11 cellular contexts compared by ENCODE assay signal in genomic region chr1:220990417-220991337, GRCh38.
DNase-seq lines count a peak whose midpoint lies in the region; ATAC-seq and TF ChIP-seq lines count a peak whose summit lies in the region.
"Had no signal": no experiment of that assay in that cellular context is flagged by ENCODE, and none has a peak within 500 bp of the region (broad histone marks: within the 10 kb centered on the region; RNA-seq: fewer than 3 reads in every experiment).

No MANE protein-coding gene starts in this region.

- peak; percentile 68 for ATAC-seq in SK-N-SH treated with all-trans-retinoic acid at 6 μM for 48 hours

- DNase-seq in SIG-M5 treated with dmso at 0.1 percent for 504 hours (lab: John Stamatoyannopoulos, UW; ENCODE audit: unreplicated experiment) (peak; percentile 42), SIG-M5 (lab: John Stamatoyannopoulos, UW) (no peak), fibroblast of pulmonary artery (ENCODE audit: low read depth) (peak; percentile 73), iPS-NIHi7 (ENCODE audit: extremely low spot score) (no peak), NCI-H510A (lab: John Stamatoyannopoulos, UW) (no peak), DMS79 treated with DMSO at 0.1 percent for 48 hours (lab: John Stamatoyannopoulos, UW) (no peak)
- DNase-seq in NK-92 treated with Interleukin-12 subunit alpha and Interleukin-12 subunit beta, amount 100 ng/mL, for 24 hours (lab: John Stamatoyannopoulos, UW): no peak
- DNase-seq: AML-193, lower lobe of right lung, right lobe of liver had no signal

- no peak overlapping the region for H3K4me3 ChIP-seq in fibroblast of pulmonary artery (replicated peaks; ENCODE audit: low read depth, low read length)
- H3K4me3 ChIP-seq: lower lobe of right lung, right lobe of liver had no signal

- TF ChIP-seq CTCF in fibroblast of pulmonary artery (IDR thresholded peaks at IDR 0.05; ENCODE audit: low read length, missing control alignments): peak; percentile 25

TF ChIP-seq in SK-N-SH treated with all-trans-retinoic acid at 6 μM for 48 hours, 23 proteins besides CTCF, POLR2A, EP300 and RAD21:
- TF ChIP-seq ZC3H10 (CRISPR knock-in tag; IDR thresholded peaks at IDR 0.05) (no peak), TOX (CRISPR knock-in tag; IDR thresholded peaks at IDR 0.05; ENCODE audit: borderline replicate concordance) (no peak), ZNF8 (CRISPR knock-in tag; IDR thresholded peaks at IDR 0.05) (no peak), BACH2 (CRISPR knock-in tag; IDR thresholded peaks at IDR 0.05; ENCODE audit: borderline replicate concordance) (no peak), TCF4 (CRISPR knock-in tag; IDR thresholded peaks at IDR 0.05; ENCODE audit: borderline replicate concordance) (no peak), GLIS3 (CRISPR knock-in tag; IDR thresholded peaks at IDR 0.05) (no peak), OSR1 (CRISPR knock-in tag; IDR thresholded peaks at IDR 0.05) (no peak), SNAI2 (CRISPR knock-in tag; IDR thresholded peaks at IDR 0.05) (no peak), ISL1 (CRISPR knock-in tag; IDR thresholded peaks at IDR 0.05) (no peak), ZFP30 (CRISPR knock-in tag; IDR thresholded peaks at IDR 0.05) (no peak), ESRRG (CRISPR knock-in tag; IDR thresholded peaks at IDR 0.05) (no peak), ARNTL (CRISPR knock-in tag; IDR thresholded peaks at IDR 0.05; ENCODE audit: borderline replicate concordance, low read depth) (no peak)
- TF ChIP-seq, protein P1, sequence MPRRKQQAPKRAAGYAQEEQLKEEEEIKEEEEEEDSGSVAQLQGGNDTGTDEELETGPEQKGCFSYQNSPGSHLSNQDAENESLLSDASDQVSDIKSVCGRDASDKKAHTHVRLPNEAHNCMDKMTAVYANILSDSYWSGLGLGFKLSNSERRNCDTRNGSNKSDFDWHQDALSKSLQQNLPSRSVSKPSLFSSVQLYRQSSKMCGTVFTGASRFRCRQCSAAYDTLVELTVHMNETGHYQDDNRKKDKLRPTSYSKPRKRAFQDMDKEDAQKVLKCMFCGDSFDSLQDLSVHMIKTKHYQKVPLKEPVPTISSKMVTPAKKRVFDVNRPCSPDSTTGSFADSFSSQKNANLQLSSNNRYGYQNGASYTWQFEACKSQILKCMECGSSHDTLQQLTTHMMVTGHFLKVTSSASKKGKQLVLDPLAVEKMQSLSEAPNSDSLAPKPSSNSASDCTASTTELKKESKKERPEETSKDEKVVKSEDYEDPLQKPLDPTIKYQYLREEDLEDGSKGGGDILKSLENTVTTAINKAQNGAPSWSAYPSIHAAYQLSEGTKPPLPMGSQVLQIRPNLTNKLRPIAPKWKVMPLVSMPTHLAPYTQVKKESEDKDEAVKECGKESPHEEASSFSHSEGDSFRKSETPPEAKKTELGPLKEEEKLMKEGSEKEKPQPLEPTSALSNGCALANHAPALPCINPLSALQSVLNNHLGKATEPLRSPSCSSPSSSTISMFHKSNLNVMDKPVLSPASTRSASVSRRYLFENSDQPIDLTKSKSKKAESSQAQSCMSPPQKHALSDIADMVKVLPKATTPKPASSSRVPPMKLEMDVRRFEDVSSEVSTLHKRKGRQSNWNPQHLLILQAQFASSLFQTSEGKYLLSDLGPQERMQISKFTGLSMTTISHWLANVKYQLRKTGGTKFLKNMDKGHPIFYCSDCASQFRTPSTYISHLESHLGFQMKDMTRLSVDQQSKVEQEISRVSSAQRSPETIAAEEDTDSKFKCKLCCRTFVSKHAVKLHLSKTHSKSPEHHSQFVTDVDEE (CRISPR knock-in tag; IDR thresholded peaks at IDR 0.05): no peak

Comparison
In these comparisons a context has a peak if more than half of its experiments do, and no peak if none do; other contexts are left out.
1. DNase-seq: peak in SIG-M5 treated with dmso at 0.1 percent for 504 hours (single experiment) and fibroblast of pulmonary artery (single experiment); none in SIG-M5 (single experiment), iPS-NIHi7 (single experiment), NCI-H510A (single experiment), DMS79 treated with DMSO at 0.1 percent for 48 hours (single experiment) and NK-92 treated with Interleukin-12 subunit alpha and Interleukin-12 subunit beta, amount 100 ng/mL, for 24 hours (single experiment).